8 cellular contexts compared by ENCODE assay signal in the genomic region with DNA sequence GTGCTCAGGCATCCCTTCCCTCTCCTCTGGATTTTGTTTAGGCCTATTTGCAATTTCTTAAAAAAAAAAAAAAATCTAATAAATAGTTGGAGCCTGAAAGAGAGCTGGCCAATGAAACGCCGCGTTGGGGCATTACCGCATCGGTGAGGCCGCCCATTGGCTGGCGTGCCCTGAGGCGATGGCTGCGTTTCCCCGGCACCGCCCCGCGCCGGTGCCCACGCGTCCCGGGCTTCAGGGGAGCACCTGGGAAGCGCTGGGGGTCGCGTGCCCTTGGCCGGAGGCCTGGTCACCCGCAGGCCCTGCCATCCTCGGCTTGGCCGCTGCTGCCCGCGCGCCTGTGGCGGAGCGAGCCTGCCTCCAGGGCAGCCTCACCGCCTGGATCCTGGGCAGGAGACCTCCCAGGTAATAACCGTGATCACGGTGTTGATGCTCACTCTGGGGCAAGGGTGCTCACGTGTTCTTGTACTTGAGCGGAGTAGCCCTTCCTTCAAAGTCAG.
DNase-seq lines count a peak whose midpoint lies in the region; ATAC-seq lines count a peak whose summit lies in the region.

No MANE protein-coding gene starts in this region.

- peak; percentile 78 for ATAC-seq in HG03039 (IDR thresholded peaks at IDR 0.05; ENCODE audit: unreplicated experiment)
- peak; percentile 99 for ATAC-seq in left colon

- DNase-seq in DMS53 (lab: John Stamatoyannopoulos, UW) = peak; percentile 90
- DNase-seq in activated CD4-positive, CD25-positive, alpha-beta regulatory T cell treated with anti-CD3 and anti-CD28 coated beads, Interleukin-2, amount 50 U/mL, for 72 hours = peak; percentile 71
- peak; percentile 77 for DNase-seq in cerebellar cortex (ENCODE audit: low spot score)
- DNase-seq in left colon = peak; percentile 74 to 82
- peak; percentile 75 for DNase-seq in stimulated activated CD4-positive, alpha-beta T cell treated with anti-CD3 and anti-CD28 coated beads, Interleukin-2, amount 100 ng/mL, for 24 hours
- no peak for DNase-seq in SKM-1 (lab: John Stamatoyannopoulos, UW; ENCODE audit: unreplicated experiment)
- no peak for DNase-seq in HK-2 (ENCODE audit: unreplicated experiment)

- intact Hi-C loops in left colon (cut with DNase I, micrococcal nuclease) = no loop called here

Comparison
In these comparisons a context has a peak if more than half of its experiments do, and no peak if none do; other contexts are left out.
1. DNase-seq: peak in DMS53 (single experiment), activated CD4-positive, CD25-positive, alpha-beta regulatory T cell treated with anti-CD3 and anti-CD28 coated beads, Interleukin-2, amount 50 U/mL, for 72 hours (single experiment), cerebellar cortex (single experiment), left colon (2 of 2) and stimulated activated CD4-positive, alpha-beta T cell treated with anti-CD3 and anti-CD28 coated beads, Interleukin-2, amount 100 ng/mL, for 24 hours (2 of 2); none in SKM-1 (single experiment) and HK-2 (single experiment).